ENCODE assay signal across 13 cellular contexts in the genomic region with DNA sequence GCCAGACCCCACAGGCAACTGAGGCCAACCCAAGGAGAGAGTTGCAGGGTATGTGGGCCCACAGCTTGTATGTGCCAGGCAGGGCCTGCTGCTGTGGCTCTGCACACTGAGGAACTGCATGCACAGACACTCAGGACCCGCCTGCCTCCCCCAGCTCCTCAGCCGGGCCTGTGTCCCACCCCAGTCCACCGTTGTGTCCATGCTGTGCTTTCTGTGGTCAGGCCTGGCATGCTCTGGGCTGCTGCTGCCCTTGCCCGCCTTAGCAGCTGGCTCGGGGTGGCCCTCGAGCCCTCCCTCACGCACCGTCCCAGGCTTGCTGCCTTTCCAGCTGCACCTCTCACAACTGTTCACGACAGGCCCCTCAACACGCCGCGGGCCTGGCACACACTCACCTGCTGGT. TPM values are rescaled to one million over a fixed set of nuclear protein-coding genes. Genes with fewer than 3 reads are reported as not detected.
DNase-seq lines count a peak whose midpoint lies in the region; ATAC-seq and TF ChIP-seq lines count a peak whose summit lies in the region.
"Had no signal": no experiment of that assay in that cellular context is flagged by ENCODE, and none has a peak within 500 bp of the region (broad histone marks: within the 10 kb centered on the region; RNA-seq: fewer than 3 reads in every experiment).

No MANE protein-coding gene starts in this region.

- no peak for TF ChIP-seq CTCF in tibial artery (IDR thresholded peaks at IDR 0.05)

- peaks cover 38 to 72% of the 10 kb centered on the region in 2 donors for H3K36me3 Mint-ChIP-seq in activated naive CD4-positive, alpha-beta T cell treated with anti-CD3 and anti-CD28 coated beads, Interleukin-2, amount 50 U/mL, for 72 hours
- H3K36me3 Mint-ChIP-seq: brain had no signal

- H3K4me1 ChIP-seq in tibial artery = peaks cover 0 to 87% (median 51%) of the 10 kb centered on the region in 4 donors

- intact Hi-C loops in tibial artery (cut with DNase I; ENCODE audit: low total_unique reads) = no loop called here

- ATAC-seq in activated naive CD4-positive, alpha-beta T cell treated with anti-CD3 and anti-CD28 coated beads, Interleukin-2, amount 50 U/mL, for 72 hours = no peak
- no peak for ATAC-seq in GM21390 (IDR thresholded peaks at IDR 0.05; ENCODE audit: unreplicated experiment)
- ATAC-seq in GM21529 (IDR thresholded peaks at IDR 0.05; ENCODE audit: unreplicated experiment) = no peak

- H3K4me3 ChIP-seq in tibial artery = no peak overlapping the region

- H3K36me3 ChIP-seq in tibial artery = peaks cover 0 to 4% (median 0%) of the 10 kb centered on the region in 3 donors

- peak overlapping the region; percentile 98 to 100 for H3K27ac Mint-ChIP-seq in activated naive CD4-positive, alpha-beta T cell treated with anti-CD3 and anti-CD28 coated beads, Interleukin-2, amount 50 U/mL, for 72 hours

- H3K9me3 ChIP-seq in tibial artery = no peaks in the 10 kb centered on the region

- H3K9me3 Mint-ChIP-seq in activated naive CD4-positive, alpha-beta T cell treated with anti-CD3 and anti-CD28 coated beads, Interleukin-2, amount 50 U/mL, for 72 hours = no peaks in the 10 kb centered on the region

- DNase-seq in activated effector memory CD4-positive, alpha-beta T cell treated with anti-CD3 and anti-CD28 coated beads, Interleukin-2, amount 50 U/mL, for 16 hours = peak; percentile 60
- no peak for DNase-seq in activated effector memory CD4-positive, alpha-beta T cell treated with Interleukin-2 at 50 U/mL for 16 hours
- no peak for DNase-seq in activated naive CD4-positive, alpha-beta T cell treated with anti-CD3 and anti-CD28 coated beads, Interleukin-2, amount 50 U/mL, for 72 hours (ENCODE audit: low spot score in 2 of 2)
- DNase-seq in mesenteric fat pad (ENCODE audit: low spot score) = peak; percentile 82
- DNase-seq in tibial artery = no peak
- no peak for DNase-seq in COLO829 (ENCODE audit: low spot score)
- DNase-seq: EL; NCI-H1436; NCI-H69; stimulated activated CD4-positive, alpha-beta T cell treated with anti-CD3 and anti-CD28 coated beads, Interleukin-15, amount 100 ng/mL, for 24 hours had no signal

- H3K27me3 ChIP-seq in tibial artery = no peaks in the 10 kb centered on the region

- peak overlapping the region; percentile 37 to 100 for H3K27ac ChIP-seq in tibial artery

RNA-seq across cellular contexts. Expression of a gene that starts 4.1 kb away (rescaled TPM):
- 100 to 1,000 TPM; 111 to 161 TPM for total RNA-seq in activated naive CD4-positive, alpha-beta T cell treated with anti-CD3 and anti-CD28 coated beads, Interleukin-2, amount 50 U/mL, for 72 hours
- total RNA-seq in mesenteric fat pad = 175 TPM

Comparison
In these comparisons a context has a peak if more than half of its experiments do, and no peak if none do; other contexts are left out.
1. DNase-seq: peak in activated effector memory CD4-positive, alpha-beta T cell treated with anti-CD3 and anti-CD28 coated beads, Interleukin-2, amount 50 U/mL, for 16 hours (single experiment) and mesenteric fat pad (single experiment); none in activated effector memory CD4-positive, alpha-beta T cell treated with Interleukin-2 at 50 U/mL for 16 hours (single experiment), activated naive CD4-positive, alpha-beta T cell treated with anti-CD3 and anti-CD28 coated beads, Interleukin-2, amount 50 U/mL, for 72 hours (0 of 2), tibial artery (0 of 2) and COLO829 (single experiment).